10 cellular contexts compared by ENCODE assay signal in the genomic region with DNA sequence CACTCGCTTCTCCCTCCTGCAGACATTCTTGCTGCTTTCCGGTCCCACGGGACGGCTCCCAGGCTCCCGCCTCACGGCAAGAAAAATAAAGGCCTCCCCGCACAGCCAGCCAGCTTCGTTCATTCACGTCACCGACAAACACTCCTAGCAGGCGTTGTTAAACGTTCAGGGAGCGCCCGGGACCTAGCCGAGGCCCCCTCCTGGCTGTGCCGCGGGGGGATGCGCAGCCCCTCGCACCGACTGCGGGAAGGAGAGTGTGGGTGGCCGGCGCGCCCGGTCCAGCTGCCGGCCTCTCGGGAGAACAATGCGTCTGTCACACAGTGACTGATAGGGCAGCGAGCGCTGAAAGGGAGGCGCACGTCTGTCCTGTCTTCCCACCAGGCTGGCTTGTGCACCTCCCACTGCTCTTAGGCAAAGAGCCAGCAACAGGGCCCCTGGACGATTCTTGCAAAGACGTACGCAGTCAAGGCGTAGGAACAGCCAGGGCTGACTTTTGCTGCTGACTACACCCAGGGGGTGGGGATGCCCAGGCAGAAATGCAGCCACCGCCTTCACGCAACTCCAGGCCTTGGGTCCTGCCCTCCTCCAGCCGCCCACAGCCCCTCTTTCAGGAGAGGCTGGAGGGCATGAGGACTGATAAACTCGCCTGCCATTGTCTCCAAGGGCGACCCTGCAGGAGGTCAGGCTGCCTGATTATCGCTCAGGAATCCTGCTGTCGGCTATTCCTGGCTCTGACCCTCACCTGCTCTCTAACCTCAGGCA.
A peak's percentile ranks its signal among the peaks of the same experiment; 100 is the strongest.
DNase-seq lines count a peak whose midpoint lies in the region; ATAC-seq and TF ChIP-seq lines count a peak whose summit lies in the region.
"Had no signal": no experiment of that assay in that cellular context is flagged by ENCODE, and none has a peak within 500 bp of the region (broad histone marks: within the 10 kb centered on the region; RNA-seq: fewer than 3 reads in every experiment).

No MANE protein-coding gene starts in this region.

- DNase-seq in ELR (ENCODE audit: low read depth), result peak; percentile 10
- peak; percentile 60 for DNase-seq in NCI-H510A treated with DMSO at 0.1 percent for 48 hours (lab: John Stamatoyannopoulos, UW)
- no peak for DNase-seq in epithelial cell of proximal tubule (ENCODE audit: low read depth)
- peak; percentile 31 for DNase-seq in medulla oblongata (ENCODE audit: extremely low spot score)
- peak; percentile 22 for DNase-seq in transverse colon
- DNase-seq in middle frontal gyrus (ENCODE audit: extremely low spot score, low spot score), result no peak
- no peak for DNase-seq in activated gamma-delta T cell (lab: John Stamatoyannopoulos, UW)

- TF ChIP-seq CTCF in epithelial cell of proximal tubule (conservative IDR thresholded peaks at IDR 0.05; ENCODE audit: low read depth, low read length) (no peak), transverse colon (IDR thresholded peaks at IDR 0.05) (no peak)

- peaks cover 39% of the 10 kb centered on the region for H3K27me3 ChIP-seq in transverse colon

- no peak for TF ChIP-seq EP300 in transverse colon (IDR thresholded peaks at IDR 0.05; ENCODE audit: low read depth)

- no peak for TF ChIP-seq POLR2A in transverse colon (IDR thresholded peaks at IDR 0.05)

- no peaks in the 10 kb centered on the region for H3K36me3 ChIP-seq in transverse colon

- intact Hi-C loops in transverse colon (cut with DNase I; ENCODE audit: low total_unique reads), result no loop called here

- H3K4me1 ChIP-seq in transverse colon, result peaks cover 0 to 6% (median 0%) of the 10 kb centered on the region in 4 donors

- peak overlapping the region; percentile 61 for H3K4me3 ChIP-seq in epithelial cell of proximal tubule (ENCODE audit: low read depth, low read length)
- H3K4me3 ChIP-seq in transverse colon, result peak overlapping the region in 3 of 4 donors; percentile 26 to 33 (median 32)

- in situ Hi-C loops in transverse colon (cut with MboI; ENCODE audit: low pct_ligation_motif_present in 1 of 4, low pct_unique_long_range_greater_than_20kb in 1 of 4, low sequenced_read_pairs in 3 of 4), result no loop called here

- no peaks in the 10 kb centered on the region for H3K9me3 ChIP-seq in transverse colon

- ATAC-seq in HG03565 (IDR thresholded peaks at IDR 0.05; ENCODE audit: unreplicated experiment), result no peak

- WGBS in transverse colon (ENCODE audit: low coverage in 1 of 2), 2 donors, result 0 to 9% methylated on average over 2 to 42 of the region's 43 CpGs

- peak overlapping the region; percentile 42 to 73 (median 70) for H3K27ac ChIP-seq in transverse colon
- H3K27ac ChIP-seq: epithelial cell of prostate, HL-60 had no signal

Comparison
In these comparisons a context has a peak if more than half of its experiments do, and no peak if none do; other contexts are left out.
1. DNase-seq: peak in ELR (single experiment), NCI-H510A treated with DMSO at 0.1 percent for 48 hours (single experiment), medulla oblongata (single experiment) and transverse colon (single experiment); none in epithelial cell of proximal tubule (single experiment), middle frontal gyrus (single experiment) and activated gamma-delta T cell (single experiment).